27 cellular contexts compared by ENCODE assay signal in genomic region chr2:126704434-126705165, GRCh38. TPM values are rescaled to one million over a fixed set of nuclear protein-coding genes. Genes with fewer than 3 reads are reported as not detected.
DNase-seq lines count a peak whose midpoint lies in the region; ATAC-seq and TF ChIP-seq lines count a peak whose summit lies in the region.
"Had no signal": no experiment of that assay in that cellular context is flagged by ENCODE, and none has a peak within 500 bp of the region (broad histone marks: within the 10 kb centered on the region; RNA-seq: fewer than 3 reads in every experiment).

No MANE protein-coding gene starts in this region.

- TF ChIP-seq CTCF in AG10803 (conservative IDR thresholded peaks at IDR 0.05; ENCODE audit: low read length) (no peak), astrocyte of the cerebellum (IDR thresholded peaks at IDR 0.05; ENCODE audit: low read depth, low read length, missing control alignments) (no peak), fibroblast of mammary gland (conservative IDR thresholded peaks at IDR 0.05; ENCODE audit: control insufficient read depth, insufficient read depth, low read depth, low read length) (no peak), upper lobe of left lung (IDR thresholded peaks at IDR 0.05) (no peak), Caco-2 (IDR thresholded peaks at IDR 0.05; ENCODE audit: insufficient read depth in 1 of 2, low read depth in 1 of 2, low read length in 1 of 2, severe bottlenecking in 1 of 2, unreplicated experiment in 1 of 2) (no peak)
- TF ChIP-seq CTCF in CD8-positive, alpha-beta T cell (IDR thresholded peaks at IDR 0.05), result no peak

- no peaks in the 10 kb centered on the region for H3K27me3 Mint-ChIP-seq in CD8-positive, alpha-beta T cell (ENCODE audit: low read depth)
- peaks cover 17% of the 10 kb centered on the region for H3K27me3 Mint-ChIP-seq in Caco-2 (ENCODE audit: insufficient read depth, unreplicated experiment)
- H3K27me3 Mint-ChIP-seq: activated CD4-positive, alpha-beta T cell treated with anti-CD3 and anti-CD28 coated beads for 36 hours; activated naive CD8-positive, alpha-beta T cell treated with anti-CD3 and anti-CD28 coated beads, Interleukin-2, amount 50 U/mL, for 24 hours; activated T-cell treated with anti-CD3 and anti-CD28 coated beads, Interleukin-2, amount 50 U/mL, for 24 hours; T-helper 17 cell had no signal

- H3K4me1 Mint-ChIP-seq in CD8-positive, alpha-beta T cell (ENCODE audit: low read depth), result peaks cover 6% of the 10 kb centered on the region
- no peaks in the 10 kb centered on the region for H3K4me1 Mint-ChIP-seq in Caco-2 (ENCODE audit: low read depth, unreplicated experiment)
- H3K4me1 Mint-ChIP-seq: activated CD4-positive, alpha-beta T cell treated with anti-CD3 and anti-CD28 coated beads for 36 hours had no signal

- TF ChIP-seq POLR2A in upper lobe of left lung (IDR thresholded peaks at IDR 0.05), result no peak

- intact Hi-C loops in posterior vena cava (cut with DNase I), result no loop called here
- intact Hi-C loops in CD8-positive, alpha-beta T cell (cut with DNase I, micrococcal nuclease), result no loop called here
- intact Hi-C loops in Caco-2 (cut with micrococcal nuclease; ENCODE audit: unreplicated experiment), result no loop called here

- in situ Hi-C loops in astrocyte of the cerebellum (cut with HindIII; ENCODE audit: low sequenced_read_pairs), result no loop called here

- DNase-seq in AG10803 (ENCODE audit: low read depth) (peak; percentile 37), astrocyte of the cerebellum (ENCODE audit: low read depth) (peak; percentile 45), fibroblast of mammary gland (ENCODE audit: low read depth) (peak; percentile 45), posterior vena cava (ENCODE audit: low spot score) (peak; percentile 23), upper lobe of left lung (no peak), Caco-2 (no peak)
- DNase-seq in CD8-positive, alpha-beta T cell, result no peak
- DNase-seq: activated CD4-positive, alpha-beta T cell treated with anti-CD3 and anti-CD28 coated beads for 36 hours; activated gamma-delta T cell treated with Interleukin-2 at 50 U/mL for 16 hours; activated naive CD8-positive, alpha-beta T cell treated with anti-CD3 and anti-CD28 coated beads, Interleukin-2, amount 50 U/mL, for 24 hours; activated T-cell treated with anti-CD3 and anti-CD28 coated beads, Interleukin-2, amount 50 U/mL, for 24 hours; colonic mucosa; DMS79 treated with DMSO at 0.1 percent for 48 hours; KBM-7; NCI-H1436; NCI-H524; Peyer's patch; stimulated activated CD4-positive, alpha-beta T cell treated with anti-CD3 and anti-CD28 coated beads, Interleukin-1b, Interleukin-23, amount 100 ng/mL, for 48 hours; T-helper 17 cell had no signal

- CTCF ChIA-PET in CD8-positive, alpha-beta T cell (lab: Charles Lee), result interaction anchor here (1.6 to 1.8 kb wide), 2 partner anchors 74 to 176 kb away, joined by 5 to 7 read pairs; no protein-coding TSS in a partner anchor
- CTCF ChIA-PET in Caco-2 (lab: Charles Lee), result no interaction called here

- no peaks in the 10 kb centered on the region for H3K9me3 ChIP-seq in CD8-positive, alpha-beta T cell (ENCODE audit: low read length)
- H3K9me3 ChIP-seq in upper lobe of left lung (no peaks in the 10 kb centered on the region), Caco-2 (no peaks in the 10 kb centered on the region)
- H3K9me3 ChIP-seq: BLaER1 treated with 17β-estradiol and CSF1 and Interleukin-3, amounts not matched to agents 10 nM and 100 nM; colonic mucosa; Peyer's patch had no signal

- no peak for TF ChIP-seq EP300 in upper lobe of left lung (IDR thresholded peaks at IDR 0.05)

- H3K9me3 Mint-ChIP-seq in CD8-positive, alpha-beta T cell, result no peaks in the 10 kb centered on the region
- no peaks in the 10 kb centered on the region for H3K9me3 Mint-ChIP-seq in Caco-2 (ENCODE audit: unreplicated experiment)
- H3K9me3 Mint-ChIP-seq: activated naive CD8-positive, alpha-beta T cell treated with anti-CD3 and anti-CD28 coated beads, Interleukin-2, amount 50 U/mL, for 24 hours; activated T-cell treated with anti-CD3 and anti-CD28 coated beads, Interleukin-2, amount 50 U/mL, for 24 hours had no signal

- ATAC-seq in GM21529 (IDR thresholded peaks at IDR 0.05; ENCODE audit: unreplicated experiment) (no peak), upper lobe of left lung (ENCODE audit: low FRiP score in 2 of 2) (no peak)
- no peak for ATAC-seq in CD8-positive, alpha-beta T cell
- ATAC-seq: activated CD4-positive, alpha-beta T cell treated with anti-CD3 and anti-CD28 coated beads for 36 hours; activated naive CD8-positive, alpha-beta T cell treated with anti-CD3 and anti-CD28 coated beads, Interleukin-2, amount 50 U/mL, for 24 hours; GM12878; T-helper 17 cell had no signal

- H3K4me1 ChIP-seq in CD8-positive, alpha-beta T cell (ENCODE audit: insufficient read depth, low read length), result no peaks in the 10 kb centered on the region
- H3K4me1 ChIP-seq in upper lobe of left lung, result peaks cover 5 to 20% (median 11%) of the 10 kb centered on the region in 4 donors
- no peaks in the 10 kb centered on the region for H3K4me1 ChIP-seq in Caco-2
- H3K4me1 ChIP-seq: colonic mucosa, Peyer's patch had no signal

- H3K27ac Mint-ChIP-seq in CD8-positive, alpha-beta T cell, result no peak overlapping the region
- no peak overlapping the region for H3K27ac Mint-ChIP-seq in Caco-2 (ENCODE audit: unreplicated experiment)
- H3K27ac Mint-ChIP-seq: activated CD4-positive, alpha-beta T cell treated with anti-CD3 and anti-CD28 coated beads for 36 hours; activated naive CD8-positive, alpha-beta T cell treated with anti-CD3 and anti-CD28 coated beads, Interleukin-2, amount 50 U/mL, for 24 hours; activated T-cell treated with anti-CD3 and anti-CD28 coated beads, Interleukin-2, amount 50 U/mL, for 24 hours; endodermal cell; T-helper 17 cell had no signal

- H3K4me3 ChIP-seq in AG10803 (ENCODE audit: low read length) (no peak overlapping the region), astrocyte of the cerebellum (ENCODE audit: low read depth, low read length) (no peak overlapping the region), fibroblast of mammary gland (ENCODE audit: control insufficient read depth, low read depth, low read length) (no peak overlapping the region), upper lobe of left lung (no peak overlapping the region), Caco-2 (ENCODE audit: low read depth, low read length) (no peak overlapping the region)
- no peak overlapping the region for H3K4me3 ChIP-seq in CD8-positive, alpha-beta T cell (ENCODE audit: low read depth, low read length)
- H3K4me3 ChIP-seq: BLaER1 treated with 17β-estradiol and CSF1 and Interleukin-3, amounts not matched to agents 10 nM and 100 nM; breast epithelium; colonic mucosa; GM12878; hepatocyte; Peyer's patch had no signal

- H3K36me3 ChIP-seq in CD8-positive, alpha-beta T cell (ENCODE audit: insufficient read depth, low read length), result no peaks in the 10 kb centered on the region
- H3K36me3 ChIP-seq in upper lobe of left lung (no peaks in the 10 kb centered on the region), Caco-2 (ENCODE audit: control insufficient read depth, insufficient read depth, low read length) (no peaks in the 10 kb centered on the region)
- H3K36me3 ChIP-seq: breast epithelium, colonic mucosa, Peyer's patch had no signal

- H3K36me3 Mint-ChIP-seq in CD8-positive, alpha-beta T cell, result peaks cover 11% of the 10 kb centered on the region
- H3K36me3 Mint-ChIP-seq in Caco-2 (ENCODE audit: insufficient read depth, unreplicated experiment), result no peaks in the 10 kb centered on the region

- no peaks in the 10 kb centered on the region for H3K27me3 ChIP-seq in CD8-positive, alpha-beta T cell (ENCODE audit: insufficient read depth, low read length)
- H3K27me3 ChIP-seq in upper lobe of left lung (no peaks in the 10 kb centered on the region), Caco-2 (replicated peaks; ENCODE audit: control insufficient read depth, insufficient read depth, low read length) (no peaks in the 10 kb centered on the region; the same call in 1 of the 2 replicates)
- H3K27me3 ChIP-seq: BLaER1 treated with 17β-estradiol and CSF1 and Interleukin-3, amounts not matched to agents 10 nM and 100 nM; breast epithelium; colonic mucosa; hepatocyte; Peyer's patch had no signal

- no peak overlapping the region for H3K4me3 Mint-ChIP-seq in CD8-positive, alpha-beta T cell
- no peak overlapping the region for H3K4me3 Mint-ChIP-seq in Caco-2 (ENCODE audit: unreplicated experiment)
- H3K4me3 Mint-ChIP-seq: activated CD4-positive, alpha-beta T cell treated with anti-CD3 and anti-CD28 coated beads for 36 hours; activated naive CD8-positive, alpha-beta T cell treated with anti-CD3 and anti-CD28 coated beads, Interleukin-2, amount 50 U/mL, for 24 hours; activated T-cell treated with anti-CD3 and anti-CD28 coated beads, Interleukin-2, amount 50 U/mL, for 24 hours; endodermal cell; nephron; T-helper 17 cell had no signal

- POLR2A ChIA-PET in CD8-positive, alpha-beta T cell (lab: Charles Lee), result no interaction called here
- POLR2A ChIA-PET in Caco-2 (lab: Charles Lee), result interaction anchor here (0.6 kb wide), 1 partner anchor 112 kb away, joined by 3 read pairs; no protein-coding TSS in a partner anchor

- WGBS in upper lobe of left lung, 2 donors, result 81 to 88% methylated on average over 2 of the region's 2 CpGs

- no peak overlapping the region for H3K27ac ChIP-seq in CD8-positive, alpha-beta T cell (ENCODE audit: low read depth, low read length)
- no peak overlapping the region for H3K27ac ChIP-seq in upper lobe of left lung
- H3K27ac ChIP-seq: BLaER1 treated with 17β-estradiol and CSF1 and Interleukin-3, amounts not matched to agents 10 nM and 100 nM; breast epithelium; colonic mucosa; hepatocyte; Peyer's patch had no signal

- BruUV-seq in Caco-2 (replicated peaks; lab: Mats Ljungman, UMichigan), result no TSS peak

RNA-seq across cellular contexts. Expression of gene GYPC, which starts 48.6 kb away (rescaled TPM):
- total RNA-seq in posterior vena cava (100 to 1,000 TPM; 107 to 115 TPM), upper lobe of left lung (100 to 1,000 TPM in 2 of 6 donors, 10 to 100 TPM in 4; 61.0 to 107 (median 77.5) TPM), Caco-2 (2022) (not detected in 2 replicates)
- 100 to 1,000 TPM; 191 to 195 TPM for total RNA-seq in CD8-positive, alpha-beta T cell
- total RNA-seq: HT-29 had no signal

Comparison
In these comparisons a context has a peak if more than half of its experiments do, and no peak if none do; other contexts are left out.
1. DNase-seq: peak in AG10803 (single experiment), astrocyte of the cerebellum (single experiment), fibroblast of mammary gland (single experiment) and posterior vena cava (single experiment); none in CD8-positive, alpha-beta T cell (0 of 7), upper lobe of left lung (0 of 2) and Caco-2 (0 of 2).
2. RNA of gene GYPC, which starts 48.6 kb away (total RNA-seq): 191 to 195 TPM in CD8-positive, alpha-beta T cell, 107 to 115 TPM in posterior vena cava and 61.0 to 107 TPM in upper lobe of left lung; not detected in Caco-2; every median in the first group is over 10 times any median in the second.